In genomic region chr2:128311216-128311754, GRCh38 we compare ENCODE assay signal across 1 cellular context.
TF ChIP-seq lines count a peak whose summit lies in the region.

No MANE protein-coding gene starts in this region.

TF ChIP-seq in GM23338, 12 proteins besides CTCF, POLR2A, EP300 and RAD21 (continued from another document):
- TF ChIP-seq EZH2phosphoT487 (IDR thresholded peaks at IDR 0.05; ENCODE audit: unreplicated experiment) (no peak), ZNF462 (CRISPR knock-in tag; IDR thresholded peaks at IDR 0.05) (no peak)
